ENCODE assay signal across 14 cellular contexts in the genomic region with DNA sequence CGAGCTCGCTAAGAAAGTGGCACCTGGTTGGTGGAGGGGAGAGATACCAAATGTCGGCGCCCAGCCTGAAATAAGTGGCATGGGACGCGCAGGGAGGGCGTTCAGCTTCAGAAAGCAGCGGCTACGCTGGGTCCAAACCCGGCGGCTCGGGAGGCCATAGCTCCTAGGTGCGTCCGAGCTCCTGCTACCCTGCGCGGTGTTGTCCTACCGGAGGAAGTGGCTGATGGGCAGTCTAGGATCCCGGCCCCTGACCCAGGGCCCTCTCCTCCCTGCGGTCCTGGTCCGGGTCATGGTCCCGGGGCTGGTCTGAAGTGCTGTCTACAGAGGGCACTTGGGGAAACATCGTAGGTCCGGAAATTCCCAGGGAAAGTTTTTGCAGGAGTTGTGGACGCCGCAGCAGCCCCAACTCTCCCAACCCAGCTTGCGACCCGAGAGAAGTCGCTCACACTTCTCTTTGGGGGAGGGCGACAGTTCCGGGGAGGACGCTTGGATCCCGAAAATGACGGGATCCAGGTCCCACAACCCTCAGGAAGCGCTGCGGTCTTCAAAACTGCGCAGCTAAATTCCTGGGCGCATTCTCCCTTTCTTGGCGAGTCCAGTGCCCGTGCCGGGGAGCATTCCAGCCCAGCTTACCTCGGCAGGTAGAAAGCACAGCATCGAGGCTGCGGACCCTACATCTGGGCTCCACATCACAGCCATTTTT. TPM values are rescaled to one million over a fixed set of nuclear protein-coding genes. Genes with fewer than 3 reads are reported as not detected.
A peak's percentile ranks its signal among the peaks of the same experiment; 100 is the strongest.
DNase-seq lines count a peak whose midpoint lies in the region; ATAC-seq lines count a peak whose summit lies in the region.
"Had no signal": no experiment of that assay in that cellular context is flagged by ENCODE, and none has a peak within 500 bp of the region (broad histone marks: within the 10 kb centered on the region; RNA-seq: fewer than 3 reads in every experiment).

No MANE protein-coding gene starts in this region.

- H3K4me1 ChIP-seq in mesendoderm (ENCODE audit: control insufficient read depth, low read depth, low read length): peaks cover 9% of the 10 kb centered on the region
- no peaks in the 10 kb centered on the region; the same call in 1 of the 2 replicates for H3K4me1 ChIP-seq in HAP-1

- peak overlapping the region; percentile 11 for H3K27ac Mint-ChIP-seq in activated T-helper 1 cell treated with anti-CD3 and anti-CD28 coated beads, Interleukin-12 subunit alpha, Interleukin-12 subunit beta, Interleukin-2, Interleukin-4 antibody, amounts not matched to agents 30 ng/mL and 10 ng/mL and 1 ng/mL, durations not matched to agents 14 hours and 24 hours and 36 hours
- H3K27ac Mint-ChIP-seq: effector memory CD8-positive, alpha-beta T cell had no signal

- in situ Hi-C loops in HAP-1 (cut with MboI; ENCODE audit: low sequenced_read_pairs): no loop called here

- H3K4me1 Mint-ChIP-seq in activated T-helper 1 cell treated with anti-CD3 and anti-CD28 coated beads, Interleukin-12 subunit alpha, Interleukin-12 subunit beta, Interleukin-2, Interleukin-4 antibody, amounts not matched to agents 30 ng/mL and 10 ng/mL and 1 ng/mL, durations not matched to agents 14 hours and 24 hours and 36 hours (ENCODE audit: low read depth): peaks cover 55% of the 10 kb centered on the region

- peak overlapping the region; percentile 47 for H3K56ac ChIP-seq in mesendoderm (ENCODE audit: low read length)

- no peak overlapping the region for H2BK15ac ChIP-seq in mesendoderm (replicated peaks; ENCODE audit: low read depth)

- no peak overlapping the region for H3K4ac ChIP-seq in mesendoderm (ENCODE audit: low read depth, low read length)

- no peak overlapping the region for H3K18ac ChIP-seq in mesendoderm (ENCODE audit: low read length)

- intact Hi-C loops in activated T-helper 1 cell treated with anti-CD3 and anti-CD28 coated beads, Interleukin-12 subunit alpha, Interleukin-12 subunit beta, Interleukin-2, Interleukin-4 antibody, amounts not matched to agents 30 ng/mL and 10 ng/mL and 1 ng/mL, durations not matched to agents 14 hours and 24 hours and 36 hours (cut with micrococcal nuclease): loop anchor here (5.0 to 10.0 kb wide), 4 partner anchors 193 to 1933 kb away; no protein-coding TSS in a partner anchor

- H3K36me3 ChIP-seq in mesendoderm (ENCODE audit: control insufficient read depth, insufficient read depth, low read length): no peaks in the 10 kb centered on the region
- H3K36me3 ChIP-seq in HAP-1 (replicated peaks): no peaks in the 10 kb centered on the region
- H3K36me3 ChIP-seq: upper lobe of left lung had no signal

- no peak overlapping the region for H4K5ac ChIP-seq in mesendoderm (ENCODE audit: low read length)

- no peaks in the 10 kb centered on the region for H3K79me1 ChIP-seq in mesendoderm (ENCODE audit: low read length)

- no peak overlapping the region for H3K23ac ChIP-seq in mesendoderm (ENCODE audit: low read length)

- H3K27me3 ChIP-seq in mesendoderm (ENCODE audit: insufficient read depth, low read length, poor library complexity) (peaks cover 22% of the 10 kb centered on the region), HAP-1 (ENCODE audit: low read depth) (peaks cover 57% of the 10 kb centered on the region)

- H4K8ac ChIP-seq in mesendoderm (ENCODE audit: low read depth, low read length): no peak overlapping the region

- peak overlapping the region; percentile 30 for H3K4me3 Mint-ChIP-seq in activated T-helper 1 cell treated with anti-CD3 and anti-CD28 coated beads, Interleukin-12 subunit alpha, Interleukin-12 subunit beta, Interleukin-2, Interleukin-4 antibody, amounts not matched to agents 30 ng/mL and 10 ng/mL and 1 ng/mL, durations not matched to agents 14 hours and 24 hours and 36 hours

- H3K9ac ChIP-seq in mesendoderm (ENCODE audit: low read length): peak overlapping the region; percentile 17

- no peaks in the 10 kb centered on the region for H3K79me2 ChIP-seq in mesendoderm (ENCODE audit: control insufficient read depth, insufficient read depth, low read length)

- H3K4me2 ChIP-seq in mesendoderm (ENCODE audit: low read length): peak overlapping the region; percentile 12

- H2BK120ac ChIP-seq in mesendoderm (ENCODE audit: low read depth, low read length): no peak overlapping the region

- H2BK5ac ChIP-seq in mesendoderm (ENCODE audit: low read length): no peak overlapping the region

- H3K9me3 ChIP-seq in HAP-1: no peaks in the 10 kb centered on the region
- H3K9me3 ChIP-seq: upper lobe of left lung had no signal

- H3K4me3 ChIP-seq in mesendoderm (ENCODE audit: low read length): no peak overlapping the region
- no peak overlapping the region for H3K4me3 ChIP-seq in HAP-1
- H3K4me3 ChIP-seq: upper lobe of left lung had no signal

- no CpG with 5 or more reads among the region's 43 CpGs for WGBS in mesendoderm (ENCODE audit: extremely low coverage, insufficient coverage, low lambda C conversion rate)

- peak; percentile 32 to 55 for DNase-seq in NCI-H524 (lab: John Stamatoyannopoulos, UW)
- no peak for DNase-seq in NCI-H524 treated with DMSO at 0.1 percent for 48 hours (lab: John Stamatoyannopoulos, UW)
- DNase-seq in ELF-1 (ENCODE audit: low read depth, low spot score): peak; percentile 71
- DNase-seq in activated T-helper 1 cell treated with anti-CD3 and anti-CD28 coated beads, Interleukin-12 subunit alpha, Interleukin-12 subunit beta, Interleukin-2, Interleukin-4 antibody, amounts not matched to agents 30 ng/mL and 10 ng/mL and 1 ng/mL, durations not matched to agents 14 hours and 24 hours and 36 hours (ENCODE audit: low spot score): no peak
- DNase-seq in mesendoderm: peak; percentile 61
- no peak for DNase-seq in left lobe of liver (ENCODE audit: low spot score)
- DNase-seq in HAP-1 (ENCODE audit: low spot score in 2 of 2): no peak
- DNase-seq: effector memory CD8-positive, alpha-beta T cell; NCI-H1930 had no signal

- H3K27ac ChIP-seq in mesendoderm (ENCODE audit: low read depth, low read length): no peak overlapping the region
- H3K27ac ChIP-seq: 22Rv1, upper lobe of left lung had no signal

- H3K27me3 Mint-ChIP-seq in activated T-helper 1 cell treated with anti-CD3 and anti-CD28 coated beads, Interleukin-12 subunit alpha, Interleukin-12 subunit beta, Interleukin-2, Interleukin-4 antibody, amounts not matched to agents 30 ng/mL and 10 ng/mL and 1 ng/mL, durations not matched to agents 14 hours and 24 hours and 36 hours (ENCODE audit: insufficient read depth): peaks cover 84% of the 10 kb centered on the region

- H3K9me3 Mint-ChIP-seq in activated T-helper 1 cell treated with anti-CD3 and anti-CD28 coated beads, Interleukin-12 subunit alpha, Interleukin-12 subunit beta, Interleukin-2, Interleukin-4 antibody, amounts not matched to agents 30 ng/mL and 10 ng/mL and 1 ng/mL, durations not matched to agents 14 hours and 24 hours and 36 hours: no peaks in the 10 kb centered on the region
- H3K9me3 Mint-ChIP-seq: effector memory CD8-positive, alpha-beta T cell had no signal

- H2AK5ac ChIP-seq in mesendoderm (ENCODE audit: low read length): no peak overlapping the region

- no peak for ATAC-seq in left lobe of liver
- ATAC-seq in GM18870 (IDR thresholded peaks at IDR 0.05; ENCODE audit: unreplicated experiment): no peak
- ATAC-seq: effector memory CD8-positive, alpha-beta T cell had no signal

- peaks cover 6% of the 10 kb centered on the region for H3K36me3 Mint-ChIP-seq in activated T-helper 1 cell treated with anti-CD3 and anti-CD28 coated beads, Interleukin-12 subunit alpha, Interleukin-12 subunit beta, Interleukin-2, Interleukin-4 antibody, amounts not matched to agents 30 ng/mL and 10 ng/mL and 1 ng/mL, durations not matched to agents 14 hours and 24 hours and 36 hours (ENCODE audit: low read depth)

RNA-seq across cellular contexts. Expression of a gene that starts 9.1 kb away (rescaled TPM):
- 1.2 and 1.3 TPM in 2 replicates for total RNA-seq in activated T-helper 1 cell treated with anti-CD3 and anti-CD28 coated beads, Interleukin-12 subunit alpha, Interleukin-12 subunit beta, Interleukin-2, Interleukin-4 antibody, amounts not matched to agents 30 ng/mL and 10 ng/mL and 1 ng/mL, durations not matched to agents 14 hours and 24 hours and 36 hours
- 4.7 TPM for polyA plus RNA-seq in mesendoderm (2013, experiment 1 of 2)
- 5.5 TPM for polyA plus RNA-seq in mesendoderm (2013, experiment 2 of 2)
- not detected for total RNA-seq in left lobe of liver
- total RNA-seq: liver, osteocyte, upper lobe of left lung had no signal
- polyA plus RNA-seq: liver had no signal

Comparison
In these comparisons a context has a peak if more than half of its experiments do, and no peak if none do; other contexts are left out.
1. DNase-seq: peak in NCI-H524 (2 of 2), ELF-1 (single experiment) and mesendoderm (single experiment); none in NCI-H524 treated with DMSO at 0.1 percent for 48 hours (single experiment), activated T-helper 1 cell treated with anti-CD3 and anti-CD28 coated beads, Interleukin-12 subunit alpha, Interleukin-12 subunit beta, Interleukin-2, Interleukin-4 antibody, amounts not matched to agents 30 ng/mL and 10 ng/mL and 1 ng/mL, durations not matched to agents 14 hours and 24 hours and 36 hours (single experiment), left lobe of liver (single experiment) and HAP-1 (0 of 2).